In the genomic region with DNA sequence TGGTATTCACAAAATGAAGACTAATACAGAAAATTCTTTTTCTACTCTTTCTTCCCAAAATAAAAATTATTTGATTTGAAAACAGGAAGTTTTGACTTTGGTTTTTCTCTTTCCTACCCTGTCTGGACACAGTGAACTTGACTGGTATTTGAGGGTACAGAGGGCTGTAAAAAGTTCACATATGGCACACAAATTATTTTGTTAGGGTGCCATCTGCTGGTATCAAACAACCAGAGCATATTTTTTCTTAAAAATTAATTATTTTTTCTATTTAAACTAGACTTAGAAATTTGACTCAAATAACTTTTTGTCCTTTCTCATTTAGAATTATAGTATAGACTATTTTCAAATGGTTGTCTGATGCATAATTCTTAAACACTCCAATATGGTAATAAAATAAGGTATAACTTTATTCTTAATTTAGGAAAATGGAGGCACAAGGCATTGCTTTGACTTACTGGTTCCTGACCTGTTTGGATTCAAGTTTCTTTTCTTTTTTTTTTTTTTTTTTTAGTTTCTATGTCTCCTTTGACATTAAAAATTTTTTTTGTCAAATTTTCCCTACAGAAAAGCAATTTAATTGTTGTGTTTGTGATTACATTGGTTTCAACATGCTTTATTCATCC, we compare ENCODE assay signal across 10 cellular contexts.
A peak's percentile ranks its signal among the peaks of the same experiment; 100 is the strongest.
DNase-seq lines count a peak whose midpoint lies in the region; ATAC-seq and TF ChIP-seq lines count a peak whose summit lies in the region.
"Had no signal": no experiment of that assay in that cellular context is flagged by ENCODE, and none has a peak within 500 bp of the region (broad histone marks: within the 10 kb centered on the region; RNA-seq: fewer than 3 reads in every experiment).

No MANE protein-coding gene starts in this region.

- no peak overlapping the region for H3K27ac ChIP-seq in osteoblast (ENCODE audit: low read depth, low read length)
- H3K27ac ChIP-seq: SJCRH30 had no signal

- H3K9me3 ChIP-seq in osteoblast (ENCODE audit: low read depth, low read length), result no peaks in the 10 kb centered on the region
- H3K9me3 ChIP-seq: SJCRH30 had no signal

- H3K9me3 Mint-ChIP-seq in stimulated activated naive B cell treated with anti-CD40 and anti-IgM and Interleukin-4, amounts not matched to agents 10 μg/mL and 1 μg/mL and 100 μg/mL, for 72 hours, result no peaks in the 10 kb centered on the region

- CTCF ChIA-PET in GM10248 (lab: Yijun Ruan, JAX), result no interaction called here

- no peaks in the 10 kb centered on the region for H3K4me1 Mint-ChIP-seq in stimulated activated naive B cell treated with anti-CD40 and anti-IgM and Interleukin-4, amounts not matched to agents 10 μg/mL and 1 μg/mL and 100 μg/mL, for 72 hours

- no peak overlapping the region for H3K4me3 Mint-ChIP-seq in stimulated activated naive B cell treated with anti-CD40 and anti-IgM and Interleukin-4, amounts not matched to agents 10 μg/mL and 1 μg/mL and 100 μg/mL, for 72 hours

- H3K4me3 ChIP-seq in osteoblast (ENCODE audit: insufficient read depth, low read length), result no peak overlapping the region
- H3K4me3 ChIP-seq: SJCRH30 had no signal

- H3K36me3 ChIP-seq in osteoblast (ENCODE audit: insufficient read depth, low read length), result no peaks in the 10 kb centered on the region
- H3K36me3 ChIP-seq: SJCRH30 had no signal

- peaks cover 10% of the 10 kb centered on the region for H3K27me3 ChIP-seq in osteoblast (ENCODE audit: insufficient read depth, low read length)
- H3K27me3 ChIP-seq: SJCRH30 had no signal

- DNase-seq in NCI-H1694 treated with DMSO at 0.1 percent for 48 hours (lab: John Stamatoyannopoulos, UW) (peak; percentile 72), dermis blood vessel endothelial cell (peak; percentile 50), osteoblast (ENCODE audit: insufficient read length, low spot score, missing footprints) (no peak), GM10248 (ENCODE audit: extremely low spot score) (no peak)
- no peak for DNase-seq in stimulated activated CD4-positive, alpha-beta T cell treated with anti-CD3 and anti-CD28 coated beads, Interleukin-2, amount 100 ng/mL, for 24 hours
- DNase-seq in stimulated activated naive B cell treated with anti-CD40 and anti-IgM and Interleukin-4, amounts not matched to agents 10 μg/mL and 1 μg/mL and 100 μg/mL, for 72 hours, result no peak
- DNase-seq: H7 had no signal

- POLR2A ChIA-PET in GM10248 (lab: Yijun Ruan, JAX), result no interaction called here

- TF ChIP-seq CTCF in GM12872 (IDR thresholded peaks at IDR 0.05; ENCODE audit: insufficient read depth, low read depth, low read length), result peak; percentile 22; the same call in 1 of the 3 replicates
- TF ChIP-seq CTCF in osteoblast (IDR thresholded peaks at IDR 0.05; ENCODE audit: extremely low read depth, low read depth, low read length), result peak; percentile 58
- TF ChIP-seq CTCF in GM10248 (IDR thresholded peaks at IDR 0.05; ENCODE audit: control extremely low read depth, extremely low read depth, low read depth, missing control alignments), result no peak

- no peaks in the 10 kb centered on the region for H3K36me3 Mint-ChIP-seq in stimulated activated naive B cell treated with anti-CD40 and anti-IgM and Interleukin-4, amounts not matched to agents 10 μg/mL and 1 μg/mL and 100 μg/mL, for 72 hours

- no peaks in the 10 kb centered on the region for H3K4me1 ChIP-seq in osteoblast (ENCODE audit: insufficient read depth, low read length)
- H3K4me1 ChIP-seq: SJCRH30 had no signal

- no peaks in the 10 kb centered on the region for H3K27me3 Mint-ChIP-seq in stimulated activated naive B cell treated with anti-CD40 and anti-IgM and Interleukin-4, amounts not matched to agents 10 μg/mL and 1 μg/mL and 100 μg/mL, for 72 hours

- H3K79me2 ChIP-seq in osteoblast (ENCODE audit: insufficient read depth, low read length), result no peaks in the 10 kb centered on the region

- H2AFZ ChIP-seq in osteoblast (ENCODE audit: low read length), result no peak overlapping the region

- H3K4me2 ChIP-seq in osteoblast (ENCODE audit: insufficient read depth, low read length), result no peak overlapping the region

- H3K27ac Mint-ChIP-seq in stimulated activated naive B cell treated with anti-CD40 and anti-IgM and Interleukin-4, amounts not matched to agents 10 μg/mL and 1 μg/mL and 100 μg/mL, for 72 hours, result no peak overlapping the region

- no peaks in the 10 kb centered on the region for H4K20me1 ChIP-seq in osteoblast (ENCODE audit: insufficient read depth, low read length)

- ATAC-seq in activated CD4-positive, CD25-positive, alpha-beta regulatory T cell treated with anti-CD3 and anti-CD28 coated beads, Interleukin-2, amount 50 U/mL, for 24 hours, result no peak
- ATAC-seq in stimulated activated naive B cell treated with anti-CD40 and anti-IgM and Interleukin-4, amounts not matched to agents 10 μg/mL and 1 μg/mL and 100 μg/mL, for 72 hours (replicated peaks), result no peak

Comparison
In these comparisons a context has a peak if more than half of its experiments do, and no peak if none do; other contexts are left out.
1. DNase-seq: peak in NCI-H1694 treated with DMSO at 0.1 percent for 48 hours (single experiment) and dermis blood vessel endothelial cell (single experiment); none in osteoblast (single experiment), stimulated activated CD4-positive, alpha-beta T cell treated with anti-CD3 and anti-CD28 coated beads, Interleukin-2, amount 100 ng/mL, for 24 hours (0 of 2), GM10248 (single experiment) and stimulated activated naive B cell treated with anti-CD40 and anti-IgM and Interleukin-4, amounts not matched to agents 10 μg/mL and 1 μg/mL and 100 μg/mL, for 72 hours (single experiment).